ENCODE assay signal across 22 cellular contexts in the genomic region with DNA sequence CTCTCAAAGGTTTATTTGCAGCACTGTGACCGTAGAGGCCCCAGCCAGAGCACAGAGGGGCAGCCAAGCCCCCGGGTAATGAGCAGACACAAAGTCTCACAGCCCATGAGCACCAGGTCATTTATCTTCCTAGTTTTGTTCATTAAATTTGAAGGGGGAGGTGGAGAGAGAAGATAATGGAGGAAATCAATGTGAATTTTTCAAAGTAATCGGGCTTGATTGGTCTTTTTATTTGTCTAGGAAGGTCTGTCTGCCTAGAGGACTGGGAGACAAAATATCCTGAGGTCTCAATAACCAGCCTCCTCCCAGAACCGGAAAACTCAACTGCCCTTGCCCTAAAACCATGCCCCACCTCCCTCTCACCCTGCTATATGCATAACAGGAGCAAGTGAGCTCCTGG.
"Had no signal": no experiment of that assay in that cellular context is flagged by ENCODE, and none has a peak within 500 bp of the region (broad histone marks: within the 10 kb centered on the region; RNA-seq: fewer than 3 reads in every experiment).

No MANE protein-coding gene starts in this region.

- H3K27me3 ChIP-seq: dorsolateral prefrontal cortex, gastrocnemius medialis, left lung, neutrophil, pancreas, right atrium auricular region, sigmoid colon, testis, tibial artery had no signal

- H3K4me1 ChIP-seq: gastrocnemius medialis, left lung, pancreas, right atrium auricular region, sigmoid colon, testis, tibial artery had no signal

- DNase-seq: cortex of kidney; dorsolateral prefrontal cortex; effector CD4-positive, alpha-beta T cell; gastrocnemius medialis; head of caudate nucleus; kidney; left lung; mesenchymal stem cell; mucosa of descending colon; naive B cell; pancreas; sigmoid colon; stimulated activated CD4-positive, alpha-beta T cell treated with anti-CD3 and anti-CD28 coated beads, Interleukin-2, amount 100 ng/mL, for 24 hours; stimulated activated CD4-positive, alpha-beta T cell treated with anti-CD3 and anti-CD28 coated beads, Interleukin-4, amount 100 ng/mL, for 24 hours; stimulated activated naive CD8-positive, alpha-beta T cell treated with anti-CD3 and anti-CD28 coated beads, Interleukin-15, Interleukin-2, amounts not matched to agents 100 U/mL and 50 U/mL, for 24 hours; substantia nigra; testis; tibial artery had no signal

- H3K4me3 ChIP-seq: dorsolateral prefrontal cortex, gastrocnemius medialis, left lung, mucosa of descending colon, pancreas, right atrium auricular region, sigmoid colon, testis, tibial artery had no signal

- H3K27ac ChIP-seq: dorsolateral prefrontal cortex, gastrocnemius medialis, left lung, neutrophil, pancreas, right atrium auricular region, sigmoid colon, testis, tibial artery had no signal

- H3K9me3 ChIP-seq: gastrocnemius medialis, left lung, mucosa of descending colon, neutrophil, pancreas, right atrium auricular region, sigmoid colon, testis, tibial artery had no signal

- H3K36me3 ChIP-seq: gastrocnemius medialis, pancreas, right atrium auricular region, sigmoid colon had no signal

- ATAC-seq: gastrocnemius medialis; left lung; mucosa of descending colon; natural killer cell treated with Interleukin-12 subunit alpha and Interleukin-12 subunit beta and Interleukin-15 and Interleukin-18, amount 100 ng/mL, for 72 hours; pancreas; stimulated activated memory B cell treated with anti-CD40 and anti-IgM and Interleukin-4, amounts not matched to agents 10 μg/mL and 1 μg/mL and 100 μg/mL, for 72 hours; stimulated activated naive CD8-positive, alpha-beta T cell treated with anti-CD3 and anti-CD28 coated beads, Interleukin-15, Interleukin-2, amounts not matched to agents 100 U/mL and 50 U/mL, for 24 hours had no signal
